ENCODE assay signal across 24 cellular contexts in the genomic region with DNA sequence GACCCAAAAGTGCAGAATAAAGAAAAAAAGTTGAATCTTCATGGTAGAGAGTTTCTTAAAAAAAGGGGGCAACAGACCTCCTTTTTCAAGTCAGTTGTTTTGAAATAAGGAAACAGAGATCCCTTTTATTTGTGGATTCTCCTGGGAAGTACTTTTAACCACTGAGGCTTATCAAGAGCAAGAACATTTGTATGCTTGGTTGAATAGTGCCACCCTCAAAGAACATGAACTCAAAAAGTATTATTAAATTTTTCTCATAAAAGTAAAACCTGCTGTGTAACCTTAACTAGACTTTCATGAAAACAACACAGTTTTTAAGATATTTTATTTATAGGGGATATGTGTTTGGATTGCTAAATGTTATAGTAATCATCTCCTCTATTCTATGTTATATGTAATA.
"Had no signal": no experiment of that assay in that cellular context is flagged by ENCODE, and none has a peak within 500 bp of the region (broad histone marks: within the 10 kb centered on the region; RNA-seq: fewer than 3 reads in every experiment).

Gene DEFB110 (minus strand): TSS at position 101 of the 400 bp plus-strand sequence. CDS start 59 bp downstream, at position 42.

- DNase-seq: stimulated activated CD4-positive, alpha-beta T cell treated with anti-CD3 and anti-CD28 coated beads, Interleukin-2, amount 100 ng/mL, for 48 hours; stimulated activated CD4-positive, alpha-beta T cell treated with anti-CD3 and anti-CD28 coated beads, Interleukin-4, amount 100 ng/mL, for 1 hour; stimulated activated CD4-positive, alpha-beta T cell treated with anti-CD3 and anti-CD28 coated beads, Interleukin-4, amount 100 ng/mL, for 24 hours; stimulated activated CD4-positive, alpha-beta T cell treated with anti-CD3 and anti-CD28 coated beads, Interleukin-4, amount 100 ng/mL, for 4 hours; stimulated activated CD8-positive, alpha-beta memory T cell treated with anti-CD3 and anti-CD28 coated beads, Interleukin-4, amount 100 ng/mL, for 48 hours; stimulated activated naive B cell treated with anti-CD40 and anti-IgM and Interleukin-4, amounts not matched to agents 10 μg/mL and 1 μg/mL and 100 μg/mL, for 72 hours; stimulated activated naive CD4-positive, alpha-beta T cell; stimulated activated naive CD4-positive, alpha-beta T cell treated with Interleukin-2 at 50 U/mL for 16 hours; stimulated activated naive CD8-positive, alpha-beta T cell treated with anti-CD3 and anti-CD28 coated beads, Interleukin-15, amount 100 ng/mL, for 72 hours; stimulated activated naive CD8-positive, alpha-beta T cell treated with anti-CD3 and anti-CD28 coated beads, Interleukin-15, Interleukin-2, amounts not matched to agents 100 U/mL and 50 U/mL, for 24 hours; stomach; substantia nigra; testis; thyroid gland; tibial artery; transverse colon; trophoblast cell; upper lobe of left lung; upper lobe of right lung; uterus had no signal

- H3K4me1 ChIP-seq: stomach, suprapubic skin, testis, thyroid gland, tibial artery, tibial nerve, transverse colon, upper lobe of left lung, upper lobe of right lung, uterus, vagina had no signal

- H3K27me3 ChIP-seq: stomach, suprapubic skin, testis, thyroid gland, tibial artery, tibial nerve, transverse colon, upper lobe of left lung, upper lobe of right lung, vagina had no signal

- H3K9me3 ChIP-seq: stomach, suprapubic skin, testis, thoracic aorta, thyroid gland, tibial artery, tibial nerve, transverse colon, upper lobe of left lung, upper lobe of right lung, uterus, vagina had no signal

- H3K36me3 ChIP-seq: stomach, suprapubic skin, thoracic aorta, thyroid gland, tibial artery, tibial nerve, transverse colon, upper lobe of left lung, upper lobe of right lung, uterus, vagina had no signal

- H3K4me3 ChIP-seq: stomach, suprapubic skin, testis, thoracic aorta, thyroid gland, tibial artery, tibial nerve, transverse colon, upper lobe of left lung, upper lobe of right lung, uterus, vagina had no signal

- H3K27ac ChIP-seq: stomach, suprapubic skin, testis, thoracic aorta, tibial artery, tibial nerve, transverse colon, upper lobe of left lung, upper lobe of right lung, uterus, vagina had no signal
